Comparison of ENCODE assay signal across 8 cellular contexts in genomic region chr19:40799558-40800338, GRCh38. TPM values are rescaled to one million over a fixed set of nuclear protein-coding genes. Genes with fewer than 3 reads are reported as not detected.
DNase-seq lines count a peak whose midpoint lies in the region; ATAC-seq lines count a peak whose summit lies in the region.

No MANE protein-coding gene starts in this region.

- H3K27me3 ChIP-seq in HUES48 (ENCODE audit: control insufficient read depth, insufficient read depth, low read length) (no peaks in the 10 kb centered on the region), right cardiac atrium (ENCODE audit: control insufficient read depth, insufficient read depth) (no peaks in the 10 kb centered on the region)

- H3K27ac ChIP-seq in HUES48 (ENCODE audit: low read depth, low read length) (peak overlapping the region; percentile 93), right cardiac atrium (ENCODE audit: low read length) (peak overlapping the region; percentile 63)

- 1% methylated on average over 40 of the region's 40 CpGs for WGBS in right cardiac atrium

- peaks cover 64% of the 10 kb centered on the region for H3K4me1 Mint-ChIP-seq in activated naive CD8-positive, alpha-beta T cell treated with anti-CD3 and anti-CD28 coated beads for 36 hours

- no peaks in the 10 kb centered on the region for H3K9me3 ChIP-seq in HUES48 (ENCODE audit: control insufficient read depth, insufficient read depth, low read length)
- H3K9me3 ChIP-seq in right cardiac atrium (ENCODE audit: control insufficient read depth, low read length) = no peaks in the 10 kb centered on the region

- H3K36me3 Mint-ChIP-seq in activated naive CD8-positive, alpha-beta T cell treated with anti-CD3 and anti-CD28 coated beads for 36 hours = peaks cover 41% of the 10 kb centered on the region

- intact Hi-C loops in right cardiac atrium (cut with DNase I) = loop anchor here in 2 of 4 donors (5.0 kb wide), 2 partner anchors 47 to 137 kb away; partner anchors contain the start of genes ACTMAP (in 1 of the 2) and SNRPA (in 1 of the 2)

- H3K4me1 ChIP-seq in HUES48 (ENCODE audit: control insufficient read depth, insufficient read depth, low read length) (peaks cover 30% of the 10 kb centered on the region), right cardiac atrium (ENCODE audit: control insufficient read depth, insufficient read depth, low read length) (peaks cover 40% of the 10 kb centered on the region)

- DNase-seq in D341Med (ENCODE audit: low spot score) (peak; percentile 53), right cardiac atrium (peak; percentile 78 to 90 (median 89)), skeletal muscle cell (ENCODE audit: low read depth) (no peak), NCI-H128 (lab: John Stamatoyannopoulos, UW; ENCODE audit: unreplicated experiment) (no peak), GF-D8 (lab: John Stamatoyannopoulos, UW) (no peak), NCI-H748 (lab: John Stamatoyannopoulos, UW; ENCODE audit: unreplicated experiment) (no peak)
- DNase-seq in activated naive CD8-positive, alpha-beta T cell treated with anti-CD3 and anti-CD28 coated beads for 36 hours = peak; percentile 54

- no peaks in the 10 kb centered on the region for H3K9me3 Mint-ChIP-seq in activated naive CD8-positive, alpha-beta T cell treated with anti-CD3 and anti-CD28 coated beads for 36 hours

- ATAC-seq in right cardiac atrium = peak; percentile 8 to 46

- H3K27ac Mint-ChIP-seq in activated naive CD8-positive, alpha-beta T cell treated with anti-CD3 and anti-CD28 coated beads for 36 hours = peak overlapping the region; percentile 90

- peak overlapping the region; percentile 99 for H3K4me3 Mint-ChIP-seq in activated naive CD8-positive, alpha-beta T cell treated with anti-CD3 and anti-CD28 coated beads for 36 hours

- no peaks in the 10 kb centered on the region for H3K27me3 Mint-ChIP-seq in activated naive CD8-positive, alpha-beta T cell treated with anti-CD3 and anti-CD28 coated beads for 36 hours

- H3K9ac ChIP-seq in HUES48 (ENCODE audit: low read depth, low read length) = peak overlapping the region; percentile 92

- peaks cover 37% of the 10 kb centered on the region for H3K36me3 ChIP-seq in HUES48 (ENCODE audit: control insufficient read depth, insufficient read depth, low read length)

- H3K4me3 ChIP-seq in HUES48 (ENCODE audit: low read depth, low read length) = peak overlapping the region; percentile 97
- peak overlapping the region; percentile 89 for H3K4me3 ChIP-seq in right cardiac atrium (ENCODE audit: low read length)
- peak overlapping the region; percentile 91 for H3K4me3 ChIP-seq in skeletal muscle cell (ENCODE audit: low read depth, low read length)

RNA-seq across cellular contexts. Expression of gene EGLN2, which starts 0.8 kb away (rescaled TPM):
- total RNA-seq in activated naive CD8-positive, alpha-beta T cell treated with anti-CD3 and anti-CD28 coated beads for 36 hours = 100 to 1,000 TPM in 1 of 2 experiments, 10 to 100 TPM in 1; 97.2 to 100 TPM
- 10 to 100 TPM; 55.9 to 75.2 (median 58.1) TPM for total RNA-seq in right cardiac atrium
- polyA plus RNA-seq in right cardiac atrium = 52.3 TPM

RNA-seq across cellular contexts. Expression of gene RAB4B, which starts 21.7 kb away (rescaled TPM):
- total RNA-seq in activated naive CD8-positive, alpha-beta T cell treated with anti-CD3 and anti-CD28 coated beads for 36 hours = 10 to 100 TPM; 26.0 to 27.2 TPM
- 10 to 100 TPM; 14.4 to 17.0 (median 15.2) TPM for total RNA-seq in right cardiac atrium
- 25.3 TPM for polyA plus RNA-seq in right cardiac atrium

RNA-seq across cellular contexts. Expression of gene MIA, which starts 24.4 kb away (rescaled TPM):
- total RNA-seq in activated naive CD8-positive, alpha-beta T cell treated with anti-CD3 and anti-CD28 coated beads for 36 hours = not detected
- 1 to 10 TPM in 3 of 4 donors, under 1 TPM in 1; 0.71 to 3.1 (median 1.5) TPM for total RNA-seq in right cardiac atrium
- polyA plus RNA-seq in right cardiac atrium = 3.7 TPM

RNA-seq across cellular contexts. Expression of gene SNRPA, which starts 48.7 kb away (rescaled TPM):
- total RNA-seq in activated naive CD8-positive, alpha-beta T cell treated with anti-CD3 and anti-CD28 coated beads for 36 hours = 100 to 1,000 TPM; 237 to 252 TPM
- 10 to 100 TPM; 32.3 to 44.9 (median 39.5) TPM for total RNA-seq in right cardiac atrium
- 27.0 TPM for polyA plus RNA-seq in right cardiac atrium

RNA-seq across cellular contexts. Expression of gene ACTMAP, which starts 49.5 kb away (rescaled TPM):
- total RNA-seq in activated naive CD8-positive, alpha-beta T cell treated with anti-CD3 and anti-CD28 coated beads for 36 hours = 10 to 100 TPM; 13.8 to 15.6 TPM
- 1 to 10 TPM; 4.5 to 6.1 (median 5.1) TPM for total RNA-seq in right cardiac atrium
- polyA plus RNA-seq in right cardiac atrium = 5.1 TPM

Comparison
In these comparisons a context has a peak if more than half of its experiments do, and no peak if none do; other contexts are left out.
1. DNase-seq: peak in D341Med (single experiment), activated naive CD8-positive, alpha-beta T cell treated with anti-CD3 and anti-CD28 coated beads for 36 hours (single experiment) and right cardiac atrium (3 of 3); none in skeletal muscle cell (single experiment), NCI-H128 (single experiment), GF-D8 (single experiment) and NCI-H748 (single experiment).
2. Peak in every context shown above with its lines, with median percentiles within 50 percentile points of each other: H3K4me3 ChIP-seq.